ENCODE assay signal across 25 cellular contexts in genomic region chr15:64412216-64412615, GRCh38.
"Had no signal": no experiment of that assay in that cellular context is flagged by ENCODE, and none has a peak within 500 bp of the region (broad histone marks: within the 10 kb centered on the region; RNA-seq: fewer than 3 reads in every experiment).

No MANE protein-coding gene starts in this region.

- H3K9me3 Mint-ChIP-seq: dendritic cell treated with granulocyte-macrophage colony-stimulating factor and Interleukin-4, amounts not matched to agents 40 ng/mL and 50 ng/mL, for 4 days; effector memory CD8-positive, alpha-beta T cell; naive thymus-derived CD8-positive, alpha-beta T cell; stimulated activated naive B cell treated with anti-CD40 and anti-IgM and Interleukin-4, amounts not matched to agents 10 μg/mL and 1 μg/mL and 100 μg/mL, for 72 hours; stimulated activated naive CD8-positive, alpha-beta T cell treated with anti-CD3 and anti-CD28 coated beads, Interleukin-15, amount 100 ng/mL, for 72 hours had no signal

- H3K27me3 ChIP-seq: gastroesophageal sphincter, neutrophil, right lobe of liver, spleen, testis, tibial nerve, upper lobe of right lung, vagina had no signal

- H3K27me3 Mint-ChIP-seq: dendritic cell treated with granulocyte-macrophage colony-stimulating factor and Interleukin-4, amounts not matched to agents 40 ng/mL and 50 ng/mL, for 4 days; effector memory CD8-positive, alpha-beta T cell; naive thymus-derived CD8-positive, alpha-beta T cell; stimulated activated naive B cell treated with anti-CD40 and anti-IgM and Interleukin-4, amounts not matched to agents 10 μg/mL and 1 μg/mL and 100 μg/mL, for 72 hours; stimulated activated naive CD8-positive, alpha-beta T cell treated with anti-CD3 and anti-CD28 coated beads, Interleukin-15, amount 100 ng/mL, for 72 hours had no signal

- H3K4me1 ChIP-seq: gastroesophageal sphincter, left ventricle myocardium inferior, lower lobe of right lung, psoas muscle, right lobe of liver, spleen, testis, tibial nerve, upper lobe of right lung, vagina had no signal

- H3K4me3 Mint-ChIP-seq: dendritic cell treated with granulocyte-macrophage colony-stimulating factor and Interleukin-4, amounts not matched to agents 40 ng/mL and 50 ng/mL, for 4 days; effector memory CD8-positive, alpha-beta T cell; naive thymus-derived CD8-positive, alpha-beta T cell; stimulated activated naive B cell treated with anti-CD40 and anti-IgM and Interleukin-4, amounts not matched to agents 10 μg/mL and 1 μg/mL and 100 μg/mL, for 72 hours; stimulated activated naive CD8-positive, alpha-beta T cell treated with anti-CD3 and anti-CD28 coated beads, Interleukin-15, amount 100 ng/mL, for 72 hours had no signal

- H3K4me1 Mint-ChIP-seq: naive thymus-derived CD8-positive, alpha-beta T cell; stimulated activated naive B cell treated with anti-CD40 and anti-IgM and Interleukin-4, amounts not matched to agents 10 μg/mL and 1 μg/mL and 100 μg/mL, for 72 hours; stimulated activated naive CD8-positive, alpha-beta T cell treated with anti-CD3 and anti-CD28 coated beads, Interleukin-15, amount 100 ng/mL, for 72 hours had no signal

- DNase-seq: effector memory CD8-positive, alpha-beta T cell; glutamatergic neuron; islet precursor cell; left cardiac atrium; left ventricle myocardium inferior; lower lobe of right lung; mesendoderm; mucosa of descending colon; naive thymus-derived CD8-positive, alpha-beta T cell; psoas muscle; retina; right lobe of liver; spleen; stimulated activated CD4-positive, alpha-beta T cell treated with anti-CD3 and anti-CD28 coated beads, Interleukin-15, amount 100 ng/mL, for 24 hours; stimulated activated CD4-positive, alpha-beta T cell treated with anti-CD3 and anti-CD28 coated beads, Interleukin-1b, Interleukin-23, amount 100 ng/mL, for 48 hours; stimulated activated CD4-positive, alpha-beta T cell treated with anti-CD3 and anti-CD28 coated beads, Interleukin-4, amount 100 ng/mL, for 24 hours; stimulated activated naive B cell treated with anti-CD40 and anti-IgM and Interleukin-4, amounts not matched to agents 10 μg/mL and 1 μg/mL and 100 μg/mL, for 72 hours; stimulated activated naive CD8-positive, alpha-beta T cell treated with anti-CD3 and anti-CD28 coated beads, Interleukin-15, amount 100 ng/mL, for 72 hours; testis; upper lobe of right lung had no signal

- H3K9me3 ChIP-seq: gastroesophageal sphincter, left ventricle myocardium inferior, lower lobe of right lung, mucosa of descending colon, neutrophil, psoas muscle, right lobe of liver, spleen, testis, tibial nerve, upper lobe of right lung, vagina had no signal

- H3K27ac ChIP-seq: gastroesophageal sphincter, left ventricle myocardium inferior, lower lobe of right lung, neutrophil, psoas muscle, right lobe of liver, spleen, testis, tibial nerve, upper lobe of right lung, vagina had no signal

- ATAC-seq: effector memory CD8-positive, alpha-beta T cell; gastroesophageal sphincter; left cardiac atrium; lower lobe of right lung; mucosa of descending colon; naive thymus-derived CD8-positive, alpha-beta T cell; psoas muscle; right lobe of liver; stimulated activated naive B cell treated with anti-CD40 and anti-IgM and Interleukin-4, amounts not matched to agents 10 μg/mL and 1 μg/mL and 100 μg/mL, for 72 hours; stimulated activated naive CD8-positive, alpha-beta T cell treated with anti-CD3 and anti-CD28 coated beads, Interleukin-15, amount 100 ng/mL, for 72 hours; upper lobe of right lung had no signal

- H3K4me3 ChIP-seq: gastroesophageal sphincter, left ventricle myocardium inferior, lower lobe of right lung, mucosa of descending colon, psoas muscle, right lobe of liver, spleen, testis, tibial nerve, upper lobe of right lung, vagina had no signal

- H3K27ac Mint-ChIP-seq: dendritic cell treated with granulocyte-macrophage colony-stimulating factor and Interleukin-4, amounts not matched to agents 40 ng/mL and 50 ng/mL, for 4 days; stimulated activated naive B cell treated with anti-CD40 and anti-IgM and Interleukin-4, amounts not matched to agents 10 μg/mL and 1 μg/mL and 100 μg/mL, for 72 hours; stimulated activated naive CD8-positive, alpha-beta T cell treated with anti-CD3 and anti-CD28 coated beads, Interleukin-15, amount 100 ng/mL, for 72 hours had no signal
